Comparison of ENCODE assay signal across 10 cellular contexts in the genomic region with DNA sequence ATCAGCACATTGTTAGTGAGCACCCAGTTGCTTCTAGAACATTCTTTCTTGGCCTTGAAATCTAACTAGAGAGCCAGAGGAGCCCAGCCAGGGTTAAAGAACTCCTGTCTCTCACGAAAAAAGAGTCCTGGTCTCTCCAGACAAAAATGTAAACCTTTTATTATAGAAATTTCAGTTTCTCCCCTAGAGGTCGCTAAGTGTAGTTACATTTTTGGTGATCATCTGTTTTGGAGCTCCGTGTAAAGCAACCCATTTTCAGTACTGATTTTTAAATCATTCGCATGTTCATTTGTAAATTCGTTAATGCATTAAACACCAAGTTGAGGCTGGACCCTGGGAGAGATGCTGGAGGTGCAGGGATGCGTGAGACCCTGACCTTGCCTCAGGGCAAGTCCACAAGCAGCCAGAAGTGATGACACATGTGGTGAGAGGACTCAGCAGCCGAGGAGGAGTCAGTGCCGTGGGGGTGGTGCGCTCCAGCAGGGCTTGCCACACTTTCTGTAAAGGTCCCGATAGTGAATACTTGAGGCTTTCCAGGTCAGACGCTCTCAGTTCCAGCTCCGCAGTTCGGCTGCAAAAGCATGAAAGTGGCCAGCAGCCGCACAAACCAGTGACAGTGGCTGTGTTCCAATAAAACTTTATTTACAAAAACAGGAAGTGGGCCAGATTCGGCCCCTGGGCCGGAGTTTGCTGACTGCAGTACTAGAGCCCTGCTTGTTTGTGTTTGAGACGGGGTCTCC.
DNase-seq lines count a peak whose midpoint lies in the region; ATAC-seq and TF ChIP-seq lines count a peak whose summit lies in the region.
"Had no signal": no experiment of that assay in that cellular context is flagged by ENCODE, and none has a peak within 500 bp of the region (broad histone marks: within the 10 kb centered on the region; RNA-seq: fewer than 3 reads in every experiment).

No MANE protein-coding gene starts in this region.

- peak; percentile 66 for TF ChIP-seq CTCF in C4-2B (conservative IDR thresholded peaks at IDR 0.05)

- no peak overlapping the region for H3K27ac ChIP-seq in C4-2B

- ATAC-seq in GM21825 (IDR thresholded peaks at IDR 0.05; ENCODE audit: unreplicated experiment) (no peak), HG02973 (IDR thresholded peaks at IDR 0.05; ENCODE audit: unreplicated experiment) (no peak)

- in situ Hi-C loops in KBM-7 (cut with MboI; ENCODE audit: low pct_unique_long_range_greater_than_20kb, low sequenced_read_pairs): no loop called here

- DNase-seq in KBM-7 (peak; percentile 2), SKM-1 treated with dmso at 0.1 percent for 144 hours (lab: John Stamatoyannopoulos, UW; ENCODE audit: unreplicated experiment) (peak; percentile 70), iris pigment epithelial cell (ENCODE audit: low read depth) (peak; percentile 31), DMS79 treated with DMSO at 0.1 percent for 48 hours (lab: John Stamatoyannopoulos, UW) (no peak), NCI-H748 treated with DMSO at 0.1 percent for 48 hours (lab: John Stamatoyannopoulos, UW) (no peak)
- DNase-seq: NCI-H2029 treated with DMSO at 0.1 percent for 48 hours; stimulated activated CD4-positive, alpha-beta T cell treated with anti-CD3 and anti-CD28 coated beads, Interleukin-4, amount 100 ng/mL, for 4 hours had no signal

Comparison
In these comparisons a context has a peak if more than half of its experiments do, and no peak if none do; other contexts are left out.
1. DNase-seq: peak in KBM-7 (single experiment), SKM-1 treated with dmso at 0.1 percent for 144 hours (single experiment) and iris pigment epithelial cell (single experiment); none in DMS79 treated with DMSO at 0.1 percent for 48 hours (single experiment) and NCI-H748 treated with DMSO at 0.1 percent for 48 hours (single experiment).